8 cellular contexts compared by ENCODE assay signal in genomic region chr9:2014696-2015580, GRCh38. TPM values are rescaled to one million over a fixed set of nuclear protein-coding genes. Genes with fewer than 3 reads are reported as not detected.
A peak's percentile ranks its signal among the peaks of the same experiment; 100 is the strongest.
DNase-seq lines count a peak whose midpoint lies in the region; ATAC-seq, FAIRE-seq and TF ChIP-seq lines count a peak whose summit lies in the region.

Gene SMARCA2, plus strand, starts transcription at chr9:2015347. Its CDS starts 13,676 bp downstream, at chr9:2029023.

- H3K9me3 ChIP-seq in HUES64 (ENCODE audit: insufficient read depth, low read depth, low read length) (no peaks in the 10 kb centered on the region), OCI-LY3 (ENCODE audit: insufficient read depth, low read length) (no peaks in the 10 kb centered on the region), endothelial cell of umbilical vein (replicated peaks; ENCODE audit: control insufficient read depth, insufficient read depth, low read length) (no peaks in the 10 kb centered on the region)

- TF ChIP-seq POLR2A in endothelial cell of umbilical vein (IDR thresholded peaks at IDR 0.05; ENCODE audit: low read depth, low read length), result peak; percentile 49

- dilution Hi-C loops in endothelial cell of umbilical vein (cut with MboI; ENCODE audit: extremely low pct_ligation_motif_present, low sequenced_read_pairs), result no loop called here

- intact Hi-C loops in endothelial cell of umbilical vein (cut with micrococcal nuclease), result loop anchor here (1.0 to 5.0 kb wide), 6 partner anchors 40 to 829 kb away; partner anchors contain the start of gene PUM3

- H3K4me3 ChIP-seq in HUES64 (ENCODE audit: low read length) (peak within 1 kb of the TSS; percentile 79), OCI-LY3 (ENCODE audit: low read length) (peak within 1 kb of the TSS; percentile 86), endothelial cell of umbilical vein (replicated peaks in 1 of 3; ENCODE audit: insufficient read depth in 1 of 3, low read depth in 1 of 3, low read length in 3 of 3) (peak within 1 kb of the TSS; percentile 63 to 86 (median 86))

- no peak for FAIRE-seq in D721Med (lab: Jason Lieb, UNC)
- FAIRE-seq in endothelial cell of umbilical vein (lab: Jason Lieb, UNC), result peak; percentile 91

- peak; percentile 76 for ATAC-seq in GM21515 (IDR thresholded peaks at IDR 0.05; ENCODE audit: unreplicated experiment)

- H3K27me3 ChIP-seq in HUES64 (ENCODE audit: insufficient read depth, low read length) (peaks cover 79% of the 10 kb centered on the region), OCI-LY3 (ENCODE audit: low read depth, low read length) (no peaks in the 10 kb centered on the region), endothelial cell of umbilical vein (ENCODE audit: control insufficient read depth in 2 of 2, insufficient read depth in 2 of 2, low read length in 2 of 2) (peaks cover 2 to 6% of the 10 kb centered on the region in 2 experiments)

- H3K27ac ChIP-seq in HUES64 (ENCODE audit: low read depth, low read length), result no peak within 1 kb of the TSS
- H3K27ac ChIP-seq in OCI-LY3 (ENCODE audit: low read length), result peak within 1 kb of the TSS; percentile 78
- H3K27ac ChIP-seq in endothelial cell of umbilical vein (ENCODE audit: insufficient read depth, low read depth, low read length), result peak within 1 kb of the TSS; percentile 49

- no TSS peak for BruUV-seq in endothelial cell of umbilical vein (replicated peaks; lab: Mats Ljungman, UMichigan)

- H3K4me1 ChIP-seq in HUES64 (ENCODE audit: insufficient read depth, low read length) (peaks cover 22% of the 10 kb centered on the region), OCI-LY3 (ENCODE audit: low read length) (peaks cover 36% of the 10 kb centered on the region), endothelial cell of umbilical vein (ENCODE audit: control insufficient read depth, extremely low read depth, insufficient read depth, low read length) (peaks cover 21% of the 10 kb centered on the region)

- TF ChIP-seq CTCF in D721Med (IDR thresholded peaks at IDR 0.05; ENCODE audit: insufficient read depth, missing control alignments) (no peak), OCI-LY3 (IDR thresholded peaks at IDR 0.05; ENCODE audit: low read depth, low read length) (no peak), endothelial cell of umbilical vein (IDR thresholded peaks at IDR 0.05; ENCODE audit: extremely low read depth in 1 of 2, insufficient read depth in 1 of 2, low read depth in 1 of 2, low read length in 2 of 2) (no peak)

- peak within 1 kb of the TSS; percentile 87 for H3K4me2 ChIP-seq in OCI-LY3 (ENCODE audit: low read length)
- peak within 1 kb of the TSS; percentile 93 for H3K4me2 ChIP-seq in endothelial cell of umbilical vein (ENCODE audit: insufficient read depth, low read length)

- H4K20me1 ChIP-seq in OCI-LY3 (ENCODE audit: insufficient read depth, low read length), result peaks cover 24% of the 10 kb centered on the region
- no peaks in the 10 kb centered on the region for H4K20me1 ChIP-seq in endothelial cell of umbilical vein (replicated peaks; ENCODE audit: control insufficient read depth, extremely low read depth, insufficient read depth, low read length)

- under 1% methylated on average over 71 of the region's 71 CpGs for WGBS in HUES64

- H2AFZ ChIP-seq in OCI-LY3 (ENCODE audit: low read depth, low read length) (peak within 1 kb of the TSS; percentile 59), endothelial cell of umbilical vein (ENCODE audit: low read depth, low read length) (peak within 1 kb of the TSS; percentile 97)

- POLR2A ChIA-PET in endothelial cell of umbilical vein (lab: Charles Lee), result interaction anchor here (1.5 kb wide), 1 partner anchor 39 kb away, joined by 4 read pairs; no protein-coding TSS in a partner anchor

- H3K9ac ChIP-seq in HUES64 (ENCODE audit: low read depth, low read length) (peak within 1 kb of the TSS; percentile 18; the same call in 1 of the 2 replicates), OCI-LY3 (ENCODE audit: low read length) (peak within 1 kb of the TSS; percentile 90), endothelial cell of umbilical vein (replicated peaks; ENCODE audit: extremely low read depth, insufficient read depth, low read length) (peak within 1 kb of the TSS; percentile 78)

- peaks cover 48% of the 10 kb centered on the region for H3K79me2 ChIP-seq in OCI-LY3 (ENCODE audit: low read length)
- peaks cover 17% of the 10 kb centered on the region for H3K79me2 ChIP-seq in endothelial cell of umbilical vein (ENCODE audit: control insufficient read depth, insufficient read depth, low read length)

- CTCF ChIA-PET in endothelial cell of umbilical vein (lab: Charles Lee), result interaction anchor here (1.1 to 2.8 kb wide), 3 partner anchors 12 to 731 kb away, joined by 3 to 13 read pairs (median 10); no protein-coding TSS in a partner anchor

- H3K36me3 ChIP-seq in HUES64 (ENCODE audit: insufficient read depth, low read length), result no peaks in the 10 kb centered on the region
- peaks cover 2% of the 10 kb centered on the region for H3K36me3 ChIP-seq in OCI-LY3 (replicated peaks; ENCODE audit: low read depth, low read length)
- no peaks in the 10 kb centered on the region for H3K36me3 ChIP-seq in endothelial cell of umbilical vein (ENCODE audit: control insufficient read depth in 2 of 2, extremely low read depth in 1 of 2, insufficient read depth in 2 of 2, low read length in 2 of 2)

- H3K9me1 ChIP-seq in endothelial cell of umbilical vein (replicated peaks; ENCODE audit: control insufficient read depth, extremely low read depth, insufficient read depth, low read length), result no peaks in the 10 kb centered on the region

- peak; percentile 51 for DNase-seq in D721Med (ENCODE audit: insufficient read length, low spot score)
- peak; percentile 94 for DNase-seq in activated T-cell treated with anti-CD3 and anti-CD28 coated beads for 1 hour (ENCODE audit: low read depth)
- peak; percentile 98 for DNase-seq in endothelial cell of umbilical vein (ENCODE audit: low read depth, low spot score)
- DNase-seq in middle frontal gyrus (ENCODE audit: extremely low spot score, low spot score), result peak; percentile 95
- DNase-seq in stimulated activated CD8-positive, alpha-beta memory T cell treated with anti-CD3 and anti-CD28 coated beads, Interleukin-2, amount 100 ng/mL, for 1 hour (ENCODE audit: low read depth in 2 of 2), result peak; percentile 91 to 94

TF ChIP-seq in endothelial cell of umbilical vein, 7 proteins besides CTCF, POLR2A, EP300 and RAD21:
- TF ChIP-seq JUN (IDR thresholded peaks at IDR 0.05; ENCODE audit: borderline replicate concordance, insufficient read depth, insufficient read length, low read depth) (peak; percentile 63), EZH2 (IDR thresholded peaks at IDR 0.05; ENCODE audit: borderline replicate concordance, low read depth, low read length, severe bottlenecking) (no peak), GATA2 (IDR thresholded peaks at IDR 0.05; ENCODE audit: insufficient read depth, insufficient read length, low read depth, low read length) (no peak), POLR2AphosphoS5 (IDR thresholded peaks at IDR 0.05; ENCODE audit: insufficient read depth, low read depth, low read length) (peak; percentile 53), MYC (IDR thresholded peaks at IDR 0.05; ENCODE audit: low read depth, low read length) (no peak), FOS (IDR thresholded peaks at IDR 0.05; ENCODE audit: borderline replicate concordance, insufficient read depth, low read length) (peak; percentile 67), MAX (IDR thresholded peaks at IDR 0.05; ENCODE audit: insufficient read depth, insufficient read length) (no peak)

RNA-seq across cellular contexts. Expression of gene SMARCA2, which starts in this region (rescaled TPM):
- polyA plus RNA-seq in HUES64 (2013, experiment 1 of 2), result 7.6 TPM
- 6.1 TPM for polyA plus RNA-seq in HUES64 (2013, experiment 2 of 2)
- total RNA-seq in endothelial cell of umbilical vein, result 79.9 TPM in 2 replicates
- polyA plus RNA-seq in endothelial cell of umbilical vein, result 45.8 and 54.5 TPM in 2 replicates
- polyA plus RNA-seq in endothelial cell of umbilical vein (2011; cell fraction: cytosol; rRNA removed), result 29.7 and 34.8 TPM in 2 replicates
- polyA plus RNA-seq in endothelial cell of umbilical vein (2011; cell fraction: nucleus; rRNA removed), result 54.4 and 61.9 TPM in 2 replicates
- 42.9 and 46.1 TPM in 2 replicates for polyA plus RNA-seq in endothelial cell of umbilical vein (2012)
- polyA minus RNA-seq in endothelial cell of umbilical vein, result 134 and 153 TPM in 2 replicates
- 33.7 TPM for polyA minus RNA-seq in endothelial cell of umbilical vein (2011; cell fraction: cytosol; rRNA and poly(A)+ RNA removed)
- 158 and 170 TPM in 2 replicates for polyA minus RNA-seq in endothelial cell of umbilical vein (2011; cell fraction: nucleus; rRNA and poly(A)+ RNA removed)

Comparison
In these comparisons a context has a peak if more than half of its experiments do, and no peak if none do; other contexts are left out.
1. H3K9ac ChIP-seq: peak in every context shown above with its lines; median percentile 90 in OCI-LY3; 78 in endothelial cell of umbilical vein; 18 in HUES64.